ENCODE assay signal across 9 cellular contexts in genomic region chr10:119518176-119518575, GRCh38. TPM values are rescaled to one million over a fixed set of nuclear protein-coding genes. Genes with fewer than 3 reads are reported as not detected.
DNase-seq lines count a peak whose midpoint lies in the region; ATAC-seq and TF ChIP-seq lines count a peak whose summit lies in the region.
"Had no signal": no experiment of that assay in that cellular context is flagged by ENCODE, and none has a peak within 500 bp of the region (broad histone marks: within the 10 kb centered on the region; RNA-seq: fewer than 3 reads in every experiment).

No MANE protein-coding gene starts in this region.

- ATAC-seq in HG03097 (IDR thresholded peaks at IDR 0.05; ENCODE audit: low FRiP score, unreplicated experiment) (peak; percentile 12), upper lobe of right lung (no peak), gastrocnemius medialis (no peak)

- peaks cover 66% of the 10 kb centered on the region for H3K36me3 Mint-ChIP-seq in activated naive CD4-positive, alpha-beta T cell treated with anti-CD3 and anti-CD28 coated beads, Interleukin-2, amount 10 ng/mL, durations not matched to agents 7 days and 5 days
- H3K36me3 Mint-ChIP-seq: brain had no signal

- H3K4me1 Mint-ChIP-seq in activated naive CD4-positive, alpha-beta T cell treated with anti-CD3 and anti-CD28 coated beads, Interleukin-2, amount 10 ng/mL, durations not matched to agents 7 days and 5 days = peaks cover 76% of the 10 kb centered on the region

- H3K36me3 ChIP-seq in upper lobe of right lung (no peaks in the 10 kb centered on the region), gastrocnemius medialis (no peaks in the 10 kb centered on the region)

- CTCF ChIA-PET in activated naive CD4-positive, alpha-beta T cell treated with anti-CD3 and anti-CD28 coated beads, Interleukin-2, amount 10 ng/mL, durations not matched to agents 7 days and 5 days (lab: Charles Lee) = interaction anchor here (1.4 to 3.8 kb wide), 7 partner anchors 9 to 29 kb away, joined by 3 to 17 read pairs (median 5); partner anchors contain the start of gene RGS10

- H3K4me3 ChIP-seq in upper lobe of right lung (no peak overlapping the region), gastrocnemius medialis (no peak overlapping the region)

- H3K4me3 Mint-ChIP-seq in activated naive CD4-positive, alpha-beta T cell treated with anti-CD3 and anti-CD28 coated beads, Interleukin-2, amount 10 ng/mL, durations not matched to agents 7 days and 5 days = peak overlapping the region; percentile 61

- no peak for DNase-seq in activated naive CD4-positive, alpha-beta T cell treated with anti-CD3 and anti-CD28 coated beads, Interleukin-2, amount 10 ng/mL, durations not matched to agents 7 days and 5 days
- no peak for DNase-seq in activated naive CD4-positive, alpha-beta T cell treated with anti-CD3 and anti-CD28 coated beads, Interleukin-2, amount 50 U/mL, for 16 hours
- no peak for DNase-seq in upper lobe of right lung
- DNase-seq in gastrocnemius medialis = no peak
- no peak for DNase-seq in nucleus accumbens (lab: John Stamatoyannopoulos, UW)
- DNase-seq in DMS 273 treated with DMSO at 0.1 percent for 48 hours (lab: John Stamatoyannopoulos, UW) = no peak

- peak overlapping the region; percentile 93 for H3K27ac Mint-ChIP-seq in activated naive CD4-positive, alpha-beta T cell treated with anti-CD3 and anti-CD28 coated beads, Interleukin-2, amount 10 ng/mL, durations not matched to agents 7 days and 5 days

- H3K27me3 ChIP-seq in upper lobe of right lung = no peaks in the 10 kb centered on the region
- no peaks in the 10 kb centered on the region for H3K27me3 ChIP-seq in gastrocnemius medialis

- peak overlapping the region; percentile 30 for H3K27ac ChIP-seq in angular gyrus (ENCODE audit: low read depth, low read length)
- H3K27ac ChIP-seq in upper lobe of right lung = peak overlapping the region; percentile 51
- no peak overlapping the region for H3K27ac ChIP-seq in gastrocnemius medialis

- H3K27me3 Mint-ChIP-seq in activated naive CD4-positive, alpha-beta T cell treated with anti-CD3 and anti-CD28 coated beads, Interleukin-2, amount 10 ng/mL, durations not matched to agents 7 days and 5 days = no peaks in the 10 kb centered on the region

- H3K9me3 Mint-ChIP-seq in activated naive CD4-positive, alpha-beta T cell treated with anti-CD3 and anti-CD28 coated beads, Interleukin-2, amount 10 ng/mL, durations not matched to agents 7 days and 5 days = no peaks in the 10 kb centered on the region
- H3K9me3 Mint-ChIP-seq: brain had no signal

- in situ Hi-C loops in gastrocnemius medialis (cut with MboI; ENCODE audit: low sequenced_read_pairs in 4 of 4) = no loop called here

- no peak for TF ChIP-seq CTCF in upper lobe of right lung (IDR thresholded peaks at IDR 0.05)
- no peak for TF ChIP-seq CTCF in gastrocnemius medialis (IDR thresholded peaks at IDR 0.05 in 4 of 5, conservative IDR thresholded peaks at IDR 0.05 in 1 of 5)

- peaks cover 13% of the 10 kb centered on the region for H3K4me1 ChIP-seq in upper lobe of right lung
- no peaks in the 10 kb centered on the region for H3K4me1 ChIP-seq in gastrocnemius medialis

- intact Hi-C loops in upper lobe of right lung (cut with DNase I) = no loop called here
- intact Hi-C loops in gastrocnemius medialis (cut with DNase I; ENCODE audit: low total_unique reads) = no loop called here

- no peaks in the 10 kb centered on the region for H3K9me3 ChIP-seq in upper lobe of right lung
- no peaks in the 10 kb centered on the region for H3K9me3 ChIP-seq in gastrocnemius medialis

- no peak for TF ChIP-seq POLR2A in gastrocnemius medialis (IDR thresholded peaks at IDR 0.05)

RNA-seq across cellular contexts. Expression of gene RGS10, which starts 24.3 kb away (rescaled TPM):
- total RNA-seq in upper lobe of right lung (31.0 TPM), gastrocnemius medialis (10 to 100 TPM in 2 of 4 donors, 1 to 10 TPM in 2; 3.0 to 64.2 (median 12.0) TPM)

Comparison
In these comparisons a context has a peak if more than half of its experiments do, and no peak if none do; other contexts are left out.
1. H3K27ac ChIP-seq: peak in angular gyrus (single experiment) and upper lobe of right lung (single experiment); none in gastrocnemius medialis (0 of 4).